11 cellular contexts compared by ENCODE assay signal in the genomic region with DNA sequence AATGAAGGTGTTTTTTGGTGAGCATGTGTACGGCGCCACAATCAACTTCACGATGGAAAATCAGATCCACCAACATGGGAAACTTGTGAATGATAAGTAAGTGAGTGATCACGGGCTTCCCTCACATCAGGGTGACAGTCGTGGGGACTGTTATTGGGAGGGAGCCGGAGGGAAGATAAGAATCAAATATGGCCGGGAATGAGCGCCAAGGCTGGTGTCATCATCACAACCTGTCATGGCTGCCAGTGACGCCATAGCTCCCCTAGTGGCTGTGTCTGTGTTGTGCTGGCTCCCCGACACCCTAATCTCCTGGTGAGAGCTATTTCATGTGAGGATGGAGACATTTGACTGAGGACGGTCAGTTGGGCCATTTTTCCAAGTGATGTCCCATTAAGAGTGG.
DNase-seq lines count a peak whose midpoint lies in the region; ATAC-seq and TF ChIP-seq lines count a peak whose summit lies in the region.
"Had no signal": no experiment of that assay in that cellular context is flagged by ENCODE, and none has a peak within 500 bp of the region (broad histone marks: within the 10 kb centered on the region; RNA-seq: fewer than 3 reads in every experiment).

No MANE protein-coding gene starts in this region.

- H3K23me2 ChIP-seq in H9 (ENCODE audit: insufficient read length, low read depth, low read length, poor library complexity, severe bottlenecking): no peaks in the 10 kb centered on the region

- H3K23ac ChIP-seq in H9 (ENCODE audit: insufficient read length, low read depth, low read length): no peak overlapping the region

- no peak overlapping the region for H2BK12ac ChIP-seq in H9 (ENCODE audit: insufficient read length, low read depth, low read length)

- H3K27ac Mint-ChIP-seq in H9 (no peak overlapping the region), glutamatergic neuron (ENCODE audit: unreplicated experiment) (no peak overlapping the region)
- H3K27ac Mint-ChIP-seq: natural killer cell treated with Interleukin-12 subunit alpha and Interleukin-12 subunit beta and Interleukin-15 and Interleukin-18, amount 100 ng/mL, for 72 hours had no signal

- H3K4me2 ChIP-seq in DND-41 (ENCODE audit: insufficient read depth, low read length) (no peak overlapping the region), H9 (ENCODE audit: insufficient read depth, insufficient read length, low read length) (no peak overlapping the region), SK-N-SH (no peak overlapping the region)

- H3K79me2 ChIP-seq in DND-41 (ENCODE audit: insufficient read depth, low read length) (no peaks in the 10 kb centered on the region), H9 (ENCODE audit: insufficient read depth, low read length) (no peaks in the 10 kb centered on the region), SK-N-SH (ENCODE audit: insufficient read depth) (no peaks in the 10 kb centered on the region)

- no peak overlapping the region for H3K18ac ChIP-seq in H9 (ENCODE audit: insufficient read length, low read depth, low read length)

- CTCF ChIA-PET in SK-N-SH (lab: Yijun Ruan, JAX): interaction anchor here (0.6 to 2.9 kb wide), 12 partner anchors 21 to 311 kb away, joined by 3 to 43 read pairs (median 5); no protein-coding TSS in a partner anchor

- H3K27ac ChIP-seq in DND-41 (ENCODE audit: low read length) (no peak overlapping the region), H9 (ENCODE audit: insufficient read length, low read depth, low read length) (no peak overlapping the region), SK-N-SH (ENCODE audit: low read depth in 2 of 2, low read length in 1 of 2) (no peak overlapping the region)

- peaks cover 42% of the 10 kb centered on the region for H3K27me3 Mint-ChIP-seq in H9 (ENCODE audit: low read depth)
- H3K27me3 Mint-ChIP-seq in glutamatergic neuron (ENCODE audit: unreplicated experiment): peaks cover 4% of the 10 kb centered on the region

- H3K27me3 ChIP-seq in DND-41 (ENCODE audit: insufficient read depth, low read length, poor library complexity) (peaks cover 15% of the 10 kb centered on the region), H9 (ENCODE audit: insufficient read depth, low read length) (no peaks in the 10 kb centered on the region), SK-N-SH (ENCODE audit: insufficient read depth) (no peaks in the 10 kb centered on the region)

- no peaks in the 10 kb centered on the region for H3K79me1 ChIP-seq in H9 (ENCODE audit: insufficient read depth, low read depth, low read length, poor library complexity, severe bottlenecking)

- H3K9ac ChIP-seq in DND-41 (ENCODE audit: low read depth, low read length): no peak overlapping the region
- no peak overlapping the region for H3K9ac ChIP-seq in H9 (ENCODE audit: extremely low read depth, insufficient read length, low read length)
- H3K9ac ChIP-seq in SK-N-SH: no peak overlapping the region

- no peaks in the 10 kb centered on the region for H4K20me1 ChIP-seq in DND-41 (ENCODE audit: insufficient read depth, low read length)
- no peaks in the 10 kb centered on the region for H4K20me1 ChIP-seq in H9 (ENCODE audit: control insufficient read depth, insufficient read depth, insufficient read length)
- no peaks in the 10 kb centered on the region for H4K20me1 ChIP-seq in SK-N-SH (ENCODE audit: insufficient read depth)

- H3T11ph ChIP-seq in H9 (ENCODE audit: low read length): no peak overlapping the region

- TF ChIP-seq CTCF in DND-41 (IDR thresholded peaks at IDR 0.05; ENCODE audit: borderline replicate concordance, extremely low read depth, low read length, poor library complexity, severe bottlenecking) (peak; percentile 56), H9 (conservative IDR thresholded peaks at IDR 0.05) (peak; percentile 71), SK-N-SH (IDR thresholded peaks at IDR 0.05) (peak; percentile 47), glutamatergic neuron (IDR thresholded peaks at IDR 0.05; ENCODE audit: partially characterized antibody, unreplicated experiment) (peak; percentile 56)

- TF ChIP-seq EP300 in SK-N-SH (IDR thresholded peaks at IDR 0.05; ENCODE audit: borderline replicate concordance in 1 of 2, low read depth in 1 of 2, low read length in 1 of 2): no peak

- H3K4me1 Mint-ChIP-seq in H9 (no peaks in the 10 kb centered on the region), glutamatergic neuron (ENCODE audit: low read depth, unreplicated experiment) (no peaks in the 10 kb centered on the region)

- H3K4me3 ChIP-seq in DND-41 (ENCODE audit: low read depth in 1 of 2, low read length in 2 of 2) (no peak overlapping the region), SK-N-SH (ENCODE audit: low read depth in 2 of 2, low read length in 1 of 2) (no peak overlapping the region)

- no peak overlapping the region for H3K4ac ChIP-seq in H9 (ENCODE audit: low read depth, low read length)

- H2BK5ac ChIP-seq in H9 (ENCODE audit: insufficient read length, low read length): no peak overlapping the region

- no peak overlapping the region for H2BK120ac ChIP-seq in H9 (ENCODE audit: low read depth, low read length, poor library complexity, severe bottlenecking)

- H3K9me2 ChIP-seq in SK-N-SH: no peaks in the 10 kb centered on the region

- H3K4me1 ChIP-seq in DND-41 (ENCODE audit: insufficient read depth, low read length) (no peaks in the 10 kb centered on the region), H9 (ENCODE audit: insufficient read depth, low read length) (no peaks in the 10 kb centered on the region), SK-N-SH (ENCODE audit: control insufficient read depth in 1 of 2, insufficient read depth in 2 of 2, low read depth in 1 of 2, low read length in 1 of 2) (no peaks in the 10 kb centered on the region)

- no peak overlapping the region for H4K5ac ChIP-seq in H9 (ENCODE audit: insufficient read length, low read depth, low read length)

- no peak overlapping the region for H4K91ac ChIP-seq in H9 (ENCODE audit: insufficient read length, low read depth, low read length)

- WGBS in H9 (ENCODE audit: extremely low coverage, insufficient read length, low lambda C conversion rate): no CpG with 5 or more reads among the region's 11 CpGs
- 61% methylated on average over 11 of the region's 11 CpGs for WGBS in SK-N-SH (ENCODE audit: low lambda C conversion rate)

- no peak overlapping the region for H4K8ac ChIP-seq in H9 (replicated peaks; ENCODE audit: insufficient read length, low read depth, low read length)

- peaks cover 0 to 3% (median 0%) of the 10 kb centered on the region in 3 experiments; a peak in 1 of 7 replicates for H3K36me3 Mint-ChIP-seq in H9 (ENCODE audit: insufficient read depth in 1 of 3, low read depth in 3 of 3)
- H3K36me3 Mint-ChIP-seq in glutamatergic neuron (ENCODE audit: unreplicated experiment): peaks cover 4% of the 10 kb centered on the region
- H3K36me3 Mint-ChIP-seq: natural killer cell treated with Interleukin-12 subunit alpha and Interleukin-12 subunit beta and Interleukin-15 and Interleukin-18, amount 100 ng/mL, for 72 hours had no signal

- POLR2A ChIA-PET in SK-N-SH (lab: Yijun Ruan, JAX): no interaction called here

- no peak for ATAC-seq in DND-41 (ENCODE audit: insufficient read depth, low read depth)
- ATAC-seq: natural killer cell treated with Interleukin-12 subunit alpha and Interleukin-12 subunit beta and Interleukin-15 and Interleukin-18, amount 100 ng/mL, for 72 hours had no signal

- H3K56ac ChIP-seq in H9 (ENCODE audit: insufficient read length, low read depth, low read length): no peak overlapping the region

- H2BK15ac ChIP-seq in H9 (ENCODE audit: low read depth, low read length): no peak overlapping the region

- H2AK5ac ChIP-seq in H9 (ENCODE audit: insufficient read length, low read length): no peak overlapping the region

- DNase-seq in DND-41: peak; percentile 22
- DNase-seq in H9: peak; percentile 64
- DNase-seq in SK-N-SH: peak; percentile 20
- peak; percentile 38 for DNase-seq in glutamatergic neuron
- no peak for DNase-seq in NCI-H2171 treated with DMSO at 0.1 percent for 48 hours (lab: John Stamatoyannopoulos, UW)
- DNase-seq in KG1 (lab: John Stamatoyannopoulos, UW): no peak
- DNase-seq in GF-D8 (lab: John Stamatoyannopoulos, UW): no peak
- no peak for DNase-seq in stimulated activated CD4-positive, alpha-beta T cell treated with anti-CD3 and anti-CD28 coated beads, Interleukin-4, amount 100 ng/mL, for 4 hours
- DNase-seq: activated CD4-positive, CD25-positive, alpha-beta regulatory T cell treated with anti-CD3 and anti-CD28 coated beads, Interleukin-2, amount 50 U/mL, for 72 hours; NCI-H524 treated with DMSO at 0.1 percent for 48 hours had no signal

- H3K9me3 Mint-ChIP-seq in H9 (no peaks in the 10 kb centered on the region), glutamatergic neuron (ENCODE audit: unreplicated experiment) (peaks cover 2% of the 10 kb centered on the region)
- H3K9me3 Mint-ChIP-seq: natural killer cell treated with Interleukin-12 subunit alpha and Interleukin-12 subunit beta and Interleukin-15 and Interleukin-18, amount 100 ng/mL, for 72 hours had no signal

- H3K36me3 ChIP-seq in DND-41 (ENCODE audit: insufficient read depth, low read length) (no peaks in the 10 kb centered on the region), SK-N-SH (replicated peaks in 1 of 2; ENCODE audit: control insufficient read depth in 1 of 2, insufficient read depth in 2 of 2, low read length in 1 of 2) (no peaks in the 10 kb centered on the region)

- no peaks in the 10 kb centered on the region for H3K9me3 ChIP-seq in DND-41 (ENCODE audit: insufficient read depth, low read length, severe bottlenecking)
- no peaks in the 10 kb centered on the region for H3K9me3 ChIP-seq in H9 (ENCODE audit: control insufficient read depth, low read depth, low read length)
- no peaks in the 10 kb centered on the region for H3K9me3 ChIP-seq in SK-N-SH

- no peak overlapping the region for H2BK20ac ChIP-seq in H9 (ENCODE audit: low read depth, low read length, poor library complexity, severe bottlenecking)

- TF ChIP-seq RAD21 in SK-N-SH (IDR thresholded peaks at IDR 0.05; ENCODE audit: low read length): no peak

- no peaks in the 10 kb centered on the region for H3F3A ChIP-seq in SK-N-SH (replicated peaks; ENCODE audit: insufficient read depth)

- H3K14ac ChIP-seq in H9 (ENCODE audit: insufficient read depth, low read length): no peak overlapping the region

- H2AFZ ChIP-seq in DND-41 (ENCODE audit: low read depth, low read length) (no peak overlapping the region), H9 (ENCODE audit: low read length) (no peak overlapping the region), SK-N-SH (ENCODE audit: low read depth) (no peak overlapping the region)

- H3K4me3 Mint-ChIP-seq in H9 (no peak overlapping the region), glutamatergic neuron (ENCODE audit: unreplicated experiment) (no peak overlapping the region)
- H3K4me3 Mint-ChIP-seq: natural killer cell treated with Interleukin-12 subunit alpha and Interleukin-12 subunit beta and Interleukin-15 and Interleukin-18, amount 100 ng/mL, for 72 hours had no signal

TF ChIP-seq in SK-N-SH, 30 proteins besides CTCF, POLR2A, EP300 and RAD21:
- TF ChIP-seq FOSL2 (IDR thresholded peaks at IDR 0.05; ENCODE audit: borderline replicate concordance, low read depth) (no peak), YY1 (IDR thresholded peaks at IDR 0.05; ENCODE audit: low read depth) (peak; percentile 44; the same call in 1 of the 2 replicates)

Comparison
In these comparisons a context has a peak if more than half of its experiments do, and no peak if none do; other contexts are left out.
1. DNase-seq: peak in DND-41 (single experiment), H9 (single experiment), SK-N-SH (single experiment) and glutamatergic neuron (single experiment); none in NCI-H2171 treated with DMSO at 0.1 percent for 48 hours (single experiment), KG1 (single experiment), GF-D8 (single experiment) and stimulated activated CD4-positive, alpha-beta T cell treated with anti-CD3 and anti-CD28 coated beads, Interleukin-4, amount 100 ng/mL, for 4 hours (0 of 2).
2. Peak in every context shown above with its lines, with median percentiles within 50 percentile points of each other: CTCF ChIP-seq.